ENCODE assay signal across 21 cellular contexts in the genomic region with DNA sequence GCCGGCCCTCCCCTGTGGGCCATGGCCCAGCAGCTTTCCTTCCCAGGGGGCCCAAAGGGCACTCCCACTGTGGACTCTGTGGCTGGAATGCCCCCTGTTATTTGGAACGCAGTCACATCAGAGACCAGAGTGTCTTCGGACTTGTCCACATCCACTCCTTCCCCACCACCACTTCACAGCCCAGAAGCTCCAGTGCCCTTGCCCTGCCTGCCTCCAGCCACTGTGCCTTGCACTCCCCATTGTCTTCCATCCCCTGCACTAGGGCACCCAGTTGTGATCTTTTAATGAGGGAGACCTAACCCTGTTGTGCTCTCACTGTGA. TPM values are rescaled to one million over a fixed set of nuclear protein-coding genes. Genes with fewer than 3 reads are reported as not detected.
DNase-seq lines count a peak whose midpoint lies in the region; ATAC-seq and TF ChIP-seq lines count a peak whose summit lies in the region.
"Had no signal": no experiment of that assay in that cellular context is flagged by ENCODE, and none has a peak within 500 bp of the region (broad histone marks: within the 10 kb centered on the region; RNA-seq: fewer than 3 reads in every experiment).

No MANE protein-coding gene starts in this region.

- H3K4me3 ChIP-seq in PC-9 = no peak overlapping the region
- H3K4me3 ChIP-seq in neural progenitor cell = no peak overlapping the region
- H3K4me3 ChIP-seq in ovary = no peak overlapping the region
- H3K4me3 ChIP-seq in CD8-positive, alpha-beta T cell (ENCODE audit: low read depth, low read length) = no peak overlapping the region
- H3K4me3 ChIP-seq: BLaER1, GM23338 had no signal

- H3K27ac ChIP-seq in C4-2B (peak overlapping the region; percentile 4; the same call in 1 of the 2 replicates), PC-9 (no peak overlapping the region), neural progenitor cell (no peak overlapping the region), ovary (no peak overlapping the region)
- no peak overlapping the region for H3K27ac ChIP-seq in CD8-positive, alpha-beta T cell (ENCODE audit: low read depth, low read length)
- H3K27ac ChIP-seq: 22Rv1, BLaER1 had no signal

- peaks cover 3% of the 10 kb centered on the region for H3K9me3 Mint-ChIP-seq in neural progenitor cell
- H3K9me3 Mint-ChIP-seq in CD8-positive, alpha-beta T cell = no peaks in the 10 kb centered on the region
- H3K9me3 Mint-ChIP-seq: CD4-positive, alpha-beta T cell; GM23338; H9 had no signal

- H3K4me1 Mint-ChIP-seq in neural progenitor cell = no peaks in the 10 kb centered on the region
- H3K4me1 Mint-ChIP-seq in CD8-positive, alpha-beta T cell (ENCODE audit: low read depth) = no peaks in the 10 kb centered on the region
- H3K4me1 Mint-ChIP-seq: B cell, CD14-positive monocyte, GM23338, H9 had no signal

- H3K9ac ChIP-seq in neural progenitor cell = no peak overlapping the region
- H3K9ac ChIP-seq: BLaER1 had no signal

- TF ChIP-seq CTCF in C4-2B (conservative IDR thresholded peaks at IDR 0.05) (no peak), PC-9 (conservative IDR thresholded peaks at IDR 0.05) (no peak), neural progenitor cell (IDR thresholded peaks at IDR 0.05) (no peak), ovary (IDR thresholded peaks at IDR 0.05) (no peak)
- TF ChIP-seq CTCF in CD8-positive, alpha-beta T cell (IDR thresholded peaks at IDR 0.05) = no peak

- H3K9me2 ChIP-seq in PC-9 (ENCODE audit: insufficient read depth) = no peaks in the 10 kb centered on the region

- TF ChIP-seq POLR2A in ovary (IDR thresholded peaks at IDR 0.05) = no peak

- H3K79me2 ChIP-seq in PC-9 (ENCODE audit: low read depth) (no peaks in the 10 kb centered on the region), neural progenitor cell (ENCODE audit: low read depth) (no peaks in the 10 kb centered on the region)

- H2AFZ ChIP-seq in PC-9 (no peak overlapping the region), neural progenitor cell (replicated peaks) (no peak overlapping the region)
- H2AFZ ChIP-seq: GM23338 had no signal

- H3K36me3 Mint-ChIP-seq in neural progenitor cell = no peaks in the 10 kb centered on the region
- no peaks in the 10 kb centered on the region for H3K36me3 Mint-ChIP-seq in CD8-positive, alpha-beta T cell

- 91 to 92% (median 91%) methylated on average over 3 of the region's 3 CpGs for WGBS in ovary, 3 donors

- H3K9me3 ChIP-seq in PC-9 (ENCODE audit: insufficient read depth, low read depth) (no peaks in the 10 kb centered on the region), neural progenitor cell (ENCODE audit: low read depth) (no peaks in the 10 kb centered on the region), ovary (no peaks in the 10 kb centered on the region)
- no peaks in the 10 kb centered on the region for H3K9me3 ChIP-seq in CD8-positive, alpha-beta T cell (ENCODE audit: low read length)

- POLR2A ChIA-PET in PC-9 (lab: Charles Lee; ENCODE audit: unreplicated experiment) (no interaction called here), HEK293T (lab: Yijun Ruan, JAX) (no interaction called here)
- POLR2A ChIA-PET in CD8-positive, alpha-beta T cell (lab: Charles Lee) = interaction anchor here (1.6 kb wide), 1 partner anchor 19 kb away, joined by 4 read pairs; a partner anchor contains a TSS

- no peak overlapping the region for H3K4me3 Mint-ChIP-seq in neural progenitor cell
- no peak overlapping the region for H3K4me3 Mint-ChIP-seq in CD8-positive, alpha-beta T cell
- H3K4me3 Mint-ChIP-seq: B cell; CD14-positive monocyte; CD4-positive, alpha-beta T cell; GM23338; H9 had no signal

- H3K27ac Mint-ChIP-seq in neural progenitor cell = peak overlapping the region; percentile 29
- H3K27ac Mint-ChIP-seq in CD8-positive, alpha-beta T cell = no peak overlapping the region
- H3K27ac Mint-ChIP-seq: B cell; CD14-positive monocyte; CD4-positive, alpha-beta T cell; GM23338 had no signal

- H3K36me3 ChIP-seq in PC-9 (ENCODE audit: low read depth) = no peaks in the 10 kb centered on the region
- H3K36me3 ChIP-seq in neural progenitor cell = no peaks in the 10 kb centered on the region
- H3K36me3 ChIP-seq in ovary = no peaks in the 10 kb centered on the region
- no peaks in the 10 kb centered on the region for H3K36me3 ChIP-seq in CD8-positive, alpha-beta T cell (ENCODE audit: insufficient read depth, low read length)

- CTCF ChIA-PET in PC-9 (lab: Charles Lee) = no interaction called here
- CTCF ChIA-PET in HEK293T (lab: Yijun Ruan, JAX) = no interaction called here
- CTCF ChIA-PET in CD8-positive, alpha-beta T cell (lab: Charles Lee) = no interaction called here

- H4K20me1 ChIP-seq in PC-9 (ENCODE audit: insufficient read depth) (no peaks in the 10 kb centered on the region), neural progenitor cell (ENCODE audit: low read depth) (no peaks in the 10 kb centered on the region)
- H4K20me1 ChIP-seq: BLaER1 had no signal

- BruUV-seq in PC-9 (replicated peaks; lab: Mats Ljungman, UMichigan) = no TSS peak

- ATAC-seq in HG03108 (IDR thresholded peaks at IDR 0.05; ENCODE audit: unreplicated experiment) = no peak
- ATAC-seq in CD8-positive, alpha-beta T cell = no peak
- ATAC-seq: GM23338, HCT116 had no signal

- DNase-seq in PC-9 (no peak), neural progenitor cell (ENCODE audit: low spot score) (no peak), HEK293T (ENCODE audit: extremely low spot score) (no peak), ovary (no peak)
- DNase-seq in stimulated activated CD8-positive, alpha-beta memory T cell treated with anti-CD3 and anti-CD28 coated beads, Interleukin-4, amount 100 ng/mL, for 48 hours = peak; percentile 2
- no peak for DNase-seq in CD8-positive, alpha-beta T cell
- DNase-seq: Calu3; CD4-positive, alpha-beta T cell; COR-L47; DMS53; DMS79 treated with DMSO at 0.1 percent for 48 hours; GF-D8; H9 had no signal

- H3K27me3 ChIP-seq in PC-9 (ENCODE audit: insufficient read depth, low read depth) (peaks cover 54% of the 10 kb centered on the region), neural progenitor cell (no peaks in the 10 kb centered on the region), ovary (no peaks in the 10 kb centered on the region)
- no peaks in the 10 kb centered on the region for H3K27me3 ChIP-seq in CD8-positive, alpha-beta T cell (ENCODE audit: insufficient read depth, low read length)
- H3K27me3 ChIP-seq: BLaER1 had no signal

- peaks cover 2% of the 10 kb centered on the region for H3K27me3 Mint-ChIP-seq in neural progenitor cell (ENCODE audit: insufficient read depth, low read depth)
- H3K27me3 Mint-ChIP-seq in CD8-positive, alpha-beta T cell (ENCODE audit: low read depth) = no peaks in the 10 kb centered on the region

- H3K4me1 ChIP-seq in PC-9 (replicated peaks; ENCODE audit: insufficient read depth) (peaks cover 11% of the 10 kb centered on the region), neural progenitor cell (no peaks in the 10 kb centered on the region), ovary (ENCODE audit: insufficient read depth) (no peaks in the 10 kb centered on the region)
- H3K4me1 ChIP-seq in CD8-positive, alpha-beta T cell (ENCODE audit: insufficient read depth, low read length) = no peaks in the 10 kb centered on the region

- H3K4me2 ChIP-seq in PC-9 = peak overlapping the region; percentile 53
- H3K4me2 ChIP-seq in neural progenitor cell = no peak overlapping the region
- H3K4me2 ChIP-seq: GM23338 had no signal

- H3F3A ChIP-seq in PC-9 (ENCODE audit: insufficient read depth, low read depth) (no peaks in the 10 kb centered on the region; the same call in 1 of the 2 replicates), neural progenitor cell (ENCODE audit: low read depth) (no peaks in the 10 kb centered on the region)

- TF ChIP-seq EP300 in ovary (IDR thresholded peaks at IDR 0.05) = no peak

- intact Hi-C loops in PC-9 (cut with micrococcal nuclease; ENCODE audit: unreplicated experiment) (no loop called here), ovary (cut with DNase I) (no loop called here)
- intact Hi-C loops in CD8-positive, alpha-beta T cell (cut with DNase I, micrococcal nuclease) = no loop called here

TF ChIP-seq in HEK293T, 16 proteins besides CTCF, POLR2A, EP300 and RAD21:
- TF ChIP-seq HDGF (IDR thresholded peaks at IDR 0.05; ENCODE audit: borderline replicate concordance) (no peak), ELF4 (IDR thresholded peaks at IDR 0.05) (no peak), TARDBP (IDR thresholded peaks at IDR 0.05) (no peak), SP1 (IDR thresholded peaks at IDR 0.05) (no peak), ARNT (IDR thresholded peaks at IDR 0.05) (no peak), ZNF384 (IDR thresholded peaks at IDR 0.05) (no peak), FOXA1 (IDR thresholded peaks at IDR 0.05) (no peak)
- TF ChIP-seq, protein P1, sequence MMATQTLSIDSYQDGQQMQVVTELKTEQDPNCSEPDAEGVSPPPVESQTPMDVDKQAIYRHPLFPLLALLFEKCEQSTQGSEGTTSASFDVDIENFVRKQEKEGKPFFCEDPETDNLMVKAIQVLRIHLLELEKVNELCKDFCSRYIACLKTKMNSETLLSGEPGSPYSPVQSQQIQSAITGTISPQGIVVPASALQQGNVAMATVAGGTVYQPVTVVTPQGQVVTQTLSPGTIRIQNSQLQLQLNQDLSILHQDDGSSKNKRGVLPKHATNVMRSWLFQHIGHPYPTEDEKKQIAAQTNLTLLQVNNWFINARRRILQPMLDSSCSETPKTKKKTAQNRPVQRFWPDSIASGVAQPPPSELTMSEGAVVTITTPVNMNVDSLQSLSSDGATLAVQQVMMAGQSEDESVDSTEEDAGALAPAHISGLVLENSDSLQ (IDR thresholded peaks at IDR 0.05) = no peak
TF ChIP-seq in HEK293T: peak in this region for 0.

RNA-seq across cellular contexts. Expression of a gene that starts 19.4 kb away (rescaled TPM):
- total RNA-seq in PC-9 (2021) = 75.7 and 103 TPM in 2 replicates
- total RNA-seq in neural progenitor cell (ENCODE audit: low replicate concordance) = 94.3 and 96.2 TPM in 2 replicates
- 100 to 1,000 TPM in 1 of 7 donors, 10 to 100 TPM in 6; 15.0 to 186 (median 35.6) TPM for total RNA-seq in ovary
- 10 to 100 TPM; 18.2 to 30.5 TPM for polyA plus RNA-seq in ovary
- total RNA-seq in CD8-positive, alpha-beta T cell = 10 to 100 TPM; 93.5 to 99.9 TPM
